In the genomic region with DNA sequence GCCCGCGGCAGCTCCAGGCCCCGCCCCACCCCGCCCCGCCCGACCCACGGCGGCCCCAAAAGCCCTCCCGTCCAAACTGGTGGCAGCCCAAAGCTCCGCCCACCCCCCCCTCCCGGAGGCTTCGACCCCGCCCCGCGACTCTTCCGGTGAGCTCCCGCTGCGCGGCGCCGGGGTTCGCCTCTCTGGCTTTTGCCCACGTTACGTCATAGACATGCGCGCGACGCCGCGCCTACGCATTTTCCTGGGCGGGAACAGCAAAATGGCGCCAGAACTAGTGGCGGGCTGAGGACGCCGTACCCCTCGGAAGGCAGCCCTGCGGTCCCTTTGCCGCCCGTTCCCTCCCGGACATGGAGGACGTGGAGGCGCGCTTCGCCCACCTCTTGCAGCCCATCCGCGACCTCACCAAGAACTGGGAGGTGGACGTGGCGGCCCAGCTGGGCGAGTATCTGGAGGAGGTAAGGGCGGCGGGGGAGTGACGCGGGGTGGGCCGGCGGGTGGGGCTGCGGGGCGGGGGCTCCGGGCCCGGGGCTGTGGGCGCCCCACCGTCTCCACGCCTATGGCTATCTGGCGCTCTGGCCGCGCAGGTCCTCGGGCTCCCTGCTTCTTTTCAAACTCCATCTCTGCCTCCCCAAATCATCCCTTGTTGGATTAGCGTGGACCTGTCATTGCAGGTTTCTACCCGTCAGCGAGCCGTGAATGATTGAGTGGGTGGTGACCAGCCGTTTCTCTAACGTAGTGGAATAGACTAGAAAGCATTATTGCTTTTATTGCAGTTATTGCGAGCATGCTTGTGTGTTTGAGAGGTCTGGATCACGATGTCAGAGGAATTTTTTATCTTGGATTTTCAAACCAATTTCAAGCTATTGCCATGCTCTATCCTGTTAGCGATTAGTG, we compare ENCODE assay signal across 1 cellular context.
A peak's percentile ranks its signal among the peaks of the same experiment; 100 is the strongest.
TF ChIP-seq lines count a peak whose summit lies in the region.

A gene (plus strand): TSS at position 234 of the 894 bp plus-strand sequence. CDS start 114 bp downstream, at position 348.

TF ChIP-seq in WTC11, 78 proteins besides CTCF, POLR2A, EP300 and RAD21 (continued from another document):
- TF ChIP-seq, protein P1, sequence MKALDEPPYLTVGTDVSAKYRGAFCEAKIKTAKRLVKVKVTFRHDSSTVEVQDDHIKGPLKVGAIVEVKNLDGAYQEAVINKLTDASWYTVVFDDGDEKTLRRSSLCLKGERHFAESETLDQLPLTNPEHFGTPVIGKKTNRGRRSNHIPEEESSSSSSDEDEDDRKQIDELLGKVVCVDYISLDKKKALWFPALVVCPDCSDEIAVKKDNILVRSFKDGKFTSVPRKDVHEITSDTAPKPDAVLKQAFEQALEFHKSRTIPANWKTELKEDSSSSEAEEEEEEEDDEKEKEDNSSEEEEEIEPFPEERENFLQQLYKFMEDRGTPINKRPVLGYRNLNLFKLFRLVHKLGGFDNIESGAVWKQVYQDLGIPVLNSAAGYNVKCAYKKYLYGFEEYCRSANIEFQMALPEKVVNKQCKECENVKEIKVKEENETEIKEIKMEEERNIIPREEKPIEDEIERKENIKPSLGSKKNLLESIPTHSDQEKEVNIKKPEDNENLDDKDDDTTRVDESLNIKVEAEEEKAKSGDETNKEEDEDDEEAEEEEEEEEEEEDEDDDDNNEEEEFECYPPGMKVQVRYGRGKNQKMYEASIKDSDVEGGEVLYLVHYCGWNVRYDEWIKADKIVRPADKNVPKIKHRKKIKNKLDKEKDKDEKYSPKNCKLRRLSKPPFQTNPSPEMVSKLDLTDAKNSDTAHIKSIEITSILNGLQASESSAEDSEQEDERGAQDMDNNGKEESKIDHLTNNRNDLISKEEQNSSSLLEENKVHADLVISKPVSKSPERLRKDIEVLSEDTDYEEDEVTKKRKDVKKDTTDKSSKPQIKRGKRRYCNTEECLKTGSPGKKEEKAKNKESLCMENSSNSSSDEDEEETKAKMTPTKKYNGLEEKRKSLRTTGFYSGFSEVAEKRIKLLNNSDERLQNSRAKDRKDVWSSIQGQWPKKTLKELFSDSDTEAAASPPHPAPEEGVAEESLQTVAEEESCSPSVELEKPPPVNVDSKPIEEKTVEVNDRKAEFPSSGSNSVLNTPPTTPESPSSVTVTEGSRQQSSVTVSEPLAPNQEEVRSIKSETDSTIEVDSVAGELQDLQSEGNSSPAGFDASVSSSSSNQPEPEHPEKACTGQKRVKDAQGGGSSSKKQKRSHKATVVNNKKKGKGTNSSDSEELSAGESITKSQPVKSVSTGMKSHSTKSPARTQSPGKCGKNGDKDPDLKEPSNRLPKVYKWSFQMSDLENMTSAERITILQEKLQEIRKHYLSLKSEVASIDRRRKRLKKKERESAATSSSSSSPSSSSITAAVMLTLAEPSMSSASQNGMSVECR (CRISPR knock-in tag; IDR thresholded peaks at IDR 0.05; ENCODE audit: borderline replicate concordance) = peak; percentile 90; the same call in 1 of the 2 replicates
